In genomic region chr1:192506741-192507155, GRCh38 we compare ENCODE assay signal across 9 cellular contexts.
DNase-seq lines count a peak whose midpoint lies in the region; TF ChIP-seq lines count a peak whose summit lies in the region.
"Had no signal": no experiment of that assay in that cellular context is flagged by ENCODE, and none has a peak within 500 bp of the region (broad histone marks: within the 10 kb centered on the region; RNA-seq: fewer than 3 reads in every experiment).

No MANE protein-coding gene starts in this region.

- POLR2A ChIA-PET in MCF 10A (lab: Yijun Ruan, JAX): interaction anchor here (1.5 kb wide), 1 partner anchor 8 kb away, joined by 3 read pairs; no protein-coding TSS in a partner anchor

- no peaks in the 10 kb centered on the region for H3K79me2 ChIP-seq in KMS-11 (ENCODE audit: insufficient read depth, low read depth)

- no peak overlapping the region for H3K4me3 ChIP-seq in breast epithelium
- H3K4me3 ChIP-seq in H7 (ENCODE audit: insufficient read depth, low read depth, low read length): no peak overlapping the region
- no peak overlapping the region for H3K4me3 ChIP-seq in KMS-11 (IDR thresholded peaks at IDR 0.05; ENCODE audit: insufficient read depth, low read depth, low read length)

- H3K9me3 ChIP-seq in breast epithelium: no peaks in the 10 kb centered on the region

- intact Hi-C loops in MCF 10A (cut with micrococcal nuclease): loop anchor here (2.0 kb wide), 1 partner anchor 74 kb away; no protein-coding TSS in a partner anchor
- intact Hi-C loops in breast epithelium (cut with DNase I; ENCODE audit: low total_unique reads): no loop called here

- H2AFZ ChIP-seq in KMS-11 (ENCODE audit: low read depth): no peak overlapping the region

- H3K27ac Mint-ChIP-seq in MCF 10A (ENCODE audit: low read depth, unreplicated experiment) (no peak overlapping the region), type B pancreatic cell (no peak overlapping the region)
- H3K27ac Mint-ChIP-seq: dendritic cell treated with granulocyte-macrophage colony-stimulating factor and Interleukin-4, amounts not matched to agents 40 ng/mL and 50 ng/mL, for 4 days had no signal

- H3K9ac ChIP-seq in KMS-11: no peak overlapping the region

- TF ChIP-seq CTCF in MCF 10A (IDR thresholded peaks at IDR 0.05; ENCODE audit: unreplicated experiment) (no peak), breast epithelium (IDR thresholded peaks at IDR 0.05) (no peak), KMS-11 (conservative IDR thresholded peaks at IDR 0.05; ENCODE audit: low read depth, low read length) (peak; percentile 68), type B pancreatic cell (conservative IDR thresholded peaks at IDR 0.05) (peak; percentile 51)

- no peak overlapping the region for H3K4me3 Mint-ChIP-seq in MCF 10A (ENCODE audit: unreplicated experiment)
- H3K4me3 Mint-ChIP-seq in type B pancreatic cell: no peak overlapping the region
- H3K4me3 Mint-ChIP-seq: dendritic cell treated with granulocyte-macrophage colony-stimulating factor and Interleukin-4, amounts not matched to agents 40 ng/mL and 50 ng/mL, for 4 days had no signal

- H3K36me3 ChIP-seq in breast epithelium: no peaks in the 10 kb centered on the region
- no peaks in the 10 kb centered on the region for H3K36me3 ChIP-seq in H7 (replicated peaks; ENCODE audit: control insufficient read depth, insufficient read depth, low read length)
- no peaks in the 10 kb centered on the region for H3K36me3 ChIP-seq in KMS-11 (ENCODE audit: insufficient read depth)

- H3K4me1 ChIP-seq in breast epithelium: no peaks in the 10 kb centered on the region
- peaks cover 20% of the 10 kb centered on the region for H3K4me1 ChIP-seq in KMS-11 (ENCODE audit: low read depth, poor library complexity, severe bottlenecking)

- H3K9me3 Mint-ChIP-seq in MCF 10A (ENCODE audit: unreplicated experiment): no peaks in the 10 kb centered on the region
- H3K9me3 Mint-ChIP-seq in type B pancreatic cell: no peaks in the 10 kb centered on the region
- H3K9me3 Mint-ChIP-seq: dendritic cell treated with granulocyte-macrophage colony-stimulating factor and Interleukin-4, amounts not matched to agents 40 ng/mL and 50 ng/mL, for 4 days had no signal

- H3K27me3 ChIP-seq in breast epithelium (no peaks in the 10 kb centered on the region), H7 (ENCODE audit: control insufficient read depth, insufficient read depth, low read length) (no peaks in the 10 kb centered on the region), KMS-11 (ENCODE audit: insufficient read depth, low read depth) (no peaks in the 10 kb centered on the region)

- H3K4me1 Mint-ChIP-seq in MCF 10A (ENCODE audit: insufficient read depth, unreplicated experiment) (no peaks in the 10 kb centered on the region), type B pancreatic cell (ENCODE audit: unreplicated experiment) (no peaks in the 10 kb centered on the region)

- no peaks in the 10 kb centered on the region for H3K27me3 Mint-ChIP-seq in MCF 10A (ENCODE audit: insufficient read depth, unreplicated experiment)
- no peaks in the 10 kb centered on the region for H3K27me3 Mint-ChIP-seq in type B pancreatic cell
- H3K27me3 Mint-ChIP-seq: dendritic cell treated with granulocyte-macrophage colony-stimulating factor and Interleukin-4, amounts not matched to agents 40 ng/mL and 50 ng/mL, for 4 days had no signal

- no peak for TF ChIP-seq POLR2A in breast epithelium (IDR thresholded peaks at IDR 0.05)

- no peak overlapping the region for H3K4me2 ChIP-seq in KMS-11

- DNase-seq in MCF 10A (ENCODE audit: unreplicated experiment) (peak; percentile 30), breast epithelium (ENCODE audit: low spot score in 2 of 2) (no peak), H7 (peak; percentile 28), cerebellar cortex (ENCODE audit: low spot score) (peak; percentile 50), type B pancreatic cell (ENCODE audit: extremely low spot score, unreplicated experiment) (no peak), NCI-H2196 treated with DMSO at 0.1 percent for 48 hours (lab: John Stamatoyannopoulos, UW; ENCODE audit: unreplicated experiment) (no peak)
- no peak for DNase-seq in stimulated activated naive CD4-positive, alpha-beta T cell treated with Interleukin-2 at 50 U/mL for 16 hours (lab: John Stamatoyannopoulos, UW)

- no TSS peak for BruUV-seq in MCF 10A (replicated peaks; lab: Mats Ljungman, UMichigan)

- H3K27ac ChIP-seq in breast epithelium (no peak overlapping the region), KMS-11 (no peak overlapping the region)

- H3K36me3 Mint-ChIP-seq in MCF 10A (ENCODE audit: insufficient read depth, unreplicated experiment): no peaks in the 10 kb centered on the region
- no peaks in the 10 kb centered on the region for H3K36me3 Mint-ChIP-seq in type B pancreatic cell

- H4K20me1 ChIP-seq in KMS-11 (ENCODE audit: insufficient read depth): no peaks in the 10 kb centered on the region; the same call in 1 of the 2 replicates

- CTCF ChIA-PET in MCF 10A (lab: Yijun Ruan, JAX): interaction anchor here (0.7 to 1.1 kb wide), 3 partner anchors 15 to 556 kb away, joined by 3 to 4 read pairs (median 3); no protein-coding TSS in a partner anchor

Comparison
In these comparisons a context has a peak if more than half of its experiments do, and no peak if none do; other contexts are left out.
1. DNase-seq: peak in MCF 10A (single experiment), H7 (single experiment) and cerebellar cortex (single experiment); none in breast epithelium (0 of 2), type B pancreatic cell (single experiment), NCI-H2196 treated with DMSO at 0.1 percent for 48 hours (single experiment) and stimulated activated naive CD4-positive, alpha-beta T cell treated with Interleukin-2 at 50 U/mL for 16 hours (single experiment).
2. CTCF ChIP-seq: peak in KMS-11 (single experiment) and type B pancreatic cell (single experiment); none in MCF 10A (single experiment) and breast epithelium (0 of 3).